In the genomic region with DNA sequence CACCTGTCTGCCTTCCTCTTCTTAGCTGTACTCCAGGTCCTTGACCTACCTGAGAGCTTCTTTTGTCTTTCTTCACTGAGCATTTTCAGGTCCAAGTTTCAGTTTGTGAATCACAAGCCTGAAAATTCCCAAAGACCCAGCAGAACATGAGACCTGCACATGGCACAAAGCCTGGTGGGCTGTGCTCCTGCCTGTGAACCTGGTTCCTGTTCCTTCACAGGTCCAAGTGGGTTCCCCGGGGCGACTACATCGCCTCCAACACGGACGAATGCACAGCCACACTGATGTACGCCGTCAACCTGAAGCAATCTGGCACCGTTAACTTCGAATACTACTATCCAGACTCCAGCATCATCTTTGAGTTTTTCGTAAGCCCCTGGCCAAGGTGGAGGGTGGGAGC, we compare ENCODE assay signal across 31 cellular contexts. TPM values are rescaled to one million over a fixed set of nuclear protein-coding genes. Genes with fewer than 3 reads are reported as not detected.
"Had no signal": no experiment of that assay in that cellular context is flagged by ENCODE, and none has a peak within 500 bp of the region (broad histone marks: within the 10 kb centered on the region; RNA-seq: fewer than 3 reads in every experiment).

No MANE protein-coding gene starts in this region.

- H3K9me3 ChIP-seq: body of pancreas, MG63 had no signal

- H3K4me3 ChIP-seq: body of pancreas, MG63 had no signal

- H3K27me3 ChIP-seq: body of pancreas, MG63 had no signal

- H3K27ac ChIP-seq: VCaP had no signal

- DNase-seq: activated B cell treated with CpG ODN at 0.5 μM for 24 hours; activated CD4-positive, alpha-beta memory T cell treated with anti-CD3 and anti-CD28 coated beads for 36 hours; activated CD4-positive, alpha-beta T cell treated with anti-CD3 and anti-CD28 coated beads for 4 hours; activated CD4-positive, alpha-beta T cell treated with anti-CD3 and anti-CD28 coated beads, Interleukin-2, amount 50 U/mL, for 1 hour; activated CD4-positive, CD25-positive, alpha-beta regulatory T cell treated with anti-CD3 and anti-CD28 coated beads, Interleukin-2, amount 50 U/mL, for 72 hours; activated CD8-positive, alpha-beta memory T cell treated with anti-CD3 and anti-CD28 coated beads, Interleukin-2, amount 50 U/mL, for 4 hours; activated gamma-delta T cell treated with Interleukin-2 at 50 U/mL for 16 hours; activated naive CD4-positive, alpha-beta T cell treated with anti-CD3 and anti-CD28 coated beads, Interleukin-2, amount 10 ng/mL, durations not matched to agents 7 days and 5 days; activated naive CD8-positive, alpha-beta T cell treated with anti-CD3 and anti-CD28 coated beads for 36 hours; activated T-cell treated with anti-CD3 and anti-CD28 coated beads for 4 hours; activated T-cell treated with anti-CD3 and anti-CD28 coated beads, Interleukin-2, amount 50 U/mL, for 4 hours; amniotic stem cell; body of pancreas; caudate nucleus; cerebellar nuclear complex; Kasumi-1; KG1; MG63; NCI-H1048; NCI-H1436 treated with DMSO at 0.1 percent for 48 hours; NCI-H1694 treated with DMSO at 0.1 percent for 48 hours; NCI-H2029; NCI-H345; NCI-H524 treated with DMSO at 0.1 percent for 48 hours; SHP77 treated with DMSO at 0.1 percent for 48 hours; T-cell; T-helper 2 cell; T-helper 9 cell had no signal

- H3K36me3 ChIP-seq: MG63 had no signal

RNA-seq across cellular contexts. Expression of gene ELAPOR1, which starts 57.7 kb away (rescaled TPM):
- total RNA-seq: bronchial epithelial cell, SK-MEL-5 had no signal
